Comparison of ENCODE assay signal across 8 cellular contexts in genomic region chr11:12086271-12087074, GRCh38. TPM values are rescaled to one million over a fixed set of nuclear protein-coding genes. Genes with fewer than 3 reads are reported as not detected.
DNase-seq lines count a peak whose midpoint lies in the region; ATAC-seq, FAIRE-seq and TF ChIP-seq lines count a peak whose summit lies in the region.

No MANE protein-coding gene starts in this region.

- H3K27ac ChIP-seq in gastrocnemius medialis, result peak overlapping the region; percentile 69 to 84 (median 78)

- no peaks in the 10 kb centered on the region for H3K36me3 ChIP-seq in gastrocnemius medialis

- TF ChIP-seq CTCF in WI38 (IDR thresholded peaks at IDR 0.05; ENCODE audit: low read depth, low read length) (no peak), gastrocnemius medialis (IDR thresholded peaks at IDR 0.05 in 4 of 5, conservative IDR thresholded peaks at IDR 0.05 in 1 of 5) (no peak), endothelial cell (IDR thresholded peaks at IDR 0.05; ENCODE audit: unreplicated experiment) (no peak)

- intact Hi-C loops in gastrocnemius medialis (cut with DNase I; ENCODE audit: low total_unique reads), result loop anchor here (5.0 kb wide), 1 partner anchor 151 kb away; no protein-coding TSS in a partner anchor

- ATAC-seq in gastrocnemius medialis, result peak; percentile 89 to 96

- POLR2A ChIA-PET in activated CD4-positive, alpha-beta T cell treated with anti-CD3 and anti-CD28 coated beads, Interleukin-2, amount 10 ng/mL, durations not matched to agents 7 days and 5 days (lab: Charles Lee), result no interaction called here

- peaks cover 0 to 3% (median 0%) of the 10 kb centered on the region in 3 donors for H3K27me3 ChIP-seq in gastrocnemius medialis

- in situ Hi-C loops in gastrocnemius medialis (cut with MboI; ENCODE audit: low sequenced_read_pairs in 4 of 4), result no loop called here

- no peak for DNase-seq in activated CD4-positive, alpha-beta T cell treated with anti-CD3 and anti-CD28 coated beads, Interleukin-2, amount 10 ng/mL, durations not matched to agents 7 days and 5 days
- no peak for DNase-seq in activated CD4-positive, alpha-beta T cell treated with anti-CD3 and anti-CD28 coated beads for 4 hours
- DNase-seq in glomerular visceral epithelial cell (ENCODE audit: extremely low spot score), result peak; percentile 92
- DNase-seq in gastrocnemius medialis, result peak; percentile 52 to 79
- DNase-seq in GM12892 (ENCODE audit: insufficient read length), result no peak
- DNase-seq in endothelial cell (ENCODE audit: low spot score), result no peak
- no peak for DNase-seq in NCI-H345 (lab: John Stamatoyannopoulos, UW)

- H3K27ac Mint-ChIP-seq in activated CD4-positive, alpha-beta T cell treated with anti-CD3 and anti-CD28 coated beads, Interleukin-2, amount 10 ng/mL, durations not matched to agents 7 days and 5 days, result peak overlapping the region; percentile 83
- no peak overlapping the region for H3K27ac Mint-ChIP-seq in endothelial cell (ENCODE audit: unreplicated experiment)

- H3K27me3 Mint-ChIP-seq in activated CD4-positive, alpha-beta T cell treated with anti-CD3 and anti-CD28 coated beads, Interleukin-2, amount 10 ng/mL, durations not matched to agents 7 days and 5 days, result no peaks in the 10 kb centered on the region
- no peaks in the 10 kb centered on the region for H3K27me3 Mint-ChIP-seq in endothelial cell (ENCODE audit: unreplicated experiment)

- peak in 1 of 2 donors; percentile 13 for TF ChIP-seq POLR2A in gastrocnemius medialis (IDR thresholded peaks at IDR 0.05)
- no peak for TF ChIP-seq POLR2A in GM12892 (IDR thresholded peaks at IDR 0.05; ENCODE audit: low read depth, low read length)

- H3K4me3 ChIP-seq in WI38 (ENCODE audit: low read depth, low read length), result peak overlapping the region; percentile 58
- H3K4me3 ChIP-seq in gastrocnemius medialis, result no peak overlapping the region

- peaks cover 8% of the 10 kb centered on the region for H3K36me3 Mint-ChIP-seq in activated CD4-positive, alpha-beta T cell treated with anti-CD3 and anti-CD28 coated beads, Interleukin-2, amount 10 ng/mL, durations not matched to agents 7 days and 5 days (ENCODE audit: low read depth)
- no peaks in the 10 kb centered on the region for H3K36me3 Mint-ChIP-seq in endothelial cell (ENCODE audit: low read depth, unreplicated experiment)

- peaks cover 71% of the 10 kb centered on the region for H3K4me1 Mint-ChIP-seq in activated CD4-positive, alpha-beta T cell treated with anti-CD3 and anti-CD28 coated beads, Interleukin-2, amount 10 ng/mL, durations not matched to agents 7 days and 5 days
- H3K4me1 Mint-ChIP-seq in endothelial cell (ENCODE audit: unreplicated experiment), result peaks cover 43% of the 10 kb centered on the region

- no peaks in the 10 kb centered on the region for H3K9me3 ChIP-seq in gastrocnemius medialis

- peaks cover 3% of the 10 kb centered on the region for H3K9me3 Mint-ChIP-seq in activated CD4-positive, alpha-beta T cell treated with anti-CD3 and anti-CD28 coated beads, Interleukin-2, amount 10 ng/mL, durations not matched to agents 7 days and 5 days
- H3K9me3 Mint-ChIP-seq in endothelial cell (ENCODE audit: unreplicated experiment), result no peaks in the 10 kb centered on the region

- CTCF ChIA-PET in activated CD4-positive, alpha-beta T cell treated with anti-CD3 and anti-CD28 coated beads, Interleukin-2, amount 10 ng/mL, durations not matched to agents 7 days and 5 days (lab: Charles Lee), result interaction anchor here (0.6 to 4.8 kb wide), 19 partner anchors 9 to 195 kb away, joined by 3 to 27 read pairs (median 6); partner anchors contain the start of gene MICAL2

- peak overlapping the region; percentile 49 for H3K4me3 Mint-ChIP-seq in activated CD4-positive, alpha-beta T cell treated with anti-CD3 and anti-CD28 coated beads, Interleukin-2, amount 10 ng/mL, durations not matched to agents 7 days and 5 days
- H3K4me3 Mint-ChIP-seq in endothelial cell (ENCODE audit: unreplicated experiment), result no peak overlapping the region

- FAIRE-seq in GM12892 (lab: Jason Lieb, UNC), result no peak

- peaks cover 16 to 37% of the 10 kb centered on the region in 2 donors for H3K4me1 ChIP-seq in gastrocnemius medialis

RNA-seq across cellular contexts. Expression of gene MICAL2, which starts 23.9 kb away (rescaled TPM):
- total RNA-seq in activated CD4-positive, alpha-beta T cell treated with anti-CD3 and anti-CD28 coated beads, Interleukin-2, amount 10 ng/mL, durations not matched to agents 7 days and 5 days, result 10 to 100 TPM; 45.5 to 47.3 TPM
- total RNA-seq in gastrocnemius medialis (10 to 100 TPM; 24.7 to 53.7 (median 37.0) TPM), endothelial cell (ENCODE audit: unreplicated experiment) (21.7 TPM)
- 1.1 TPM for polyA plus RNA-seq in GM12892 (2012; ENCODE audit: missing spikeins)

Comparison
In these comparisons a context has a peak if more than half of its experiments do, and no peak if none do; other contexts are left out.
1. DNase-seq: peak in glomerular visceral epithelial cell (single experiment) and gastrocnemius medialis (2 of 2); none in activated CD4-positive, alpha-beta T cell treated with anti-CD3 and anti-CD28 coated beads, Interleukin-2, amount 10 ng/mL, durations not matched to agents 7 days and 5 days (single experiment), activated CD4-positive, alpha-beta T cell treated with anti-CD3 and anti-CD28 coated beads for 4 hours (0 of 2), GM12892 (single experiment), endothelial cell (single experiment) and NCI-H345 (single experiment).